In the genomic region with DNA sequence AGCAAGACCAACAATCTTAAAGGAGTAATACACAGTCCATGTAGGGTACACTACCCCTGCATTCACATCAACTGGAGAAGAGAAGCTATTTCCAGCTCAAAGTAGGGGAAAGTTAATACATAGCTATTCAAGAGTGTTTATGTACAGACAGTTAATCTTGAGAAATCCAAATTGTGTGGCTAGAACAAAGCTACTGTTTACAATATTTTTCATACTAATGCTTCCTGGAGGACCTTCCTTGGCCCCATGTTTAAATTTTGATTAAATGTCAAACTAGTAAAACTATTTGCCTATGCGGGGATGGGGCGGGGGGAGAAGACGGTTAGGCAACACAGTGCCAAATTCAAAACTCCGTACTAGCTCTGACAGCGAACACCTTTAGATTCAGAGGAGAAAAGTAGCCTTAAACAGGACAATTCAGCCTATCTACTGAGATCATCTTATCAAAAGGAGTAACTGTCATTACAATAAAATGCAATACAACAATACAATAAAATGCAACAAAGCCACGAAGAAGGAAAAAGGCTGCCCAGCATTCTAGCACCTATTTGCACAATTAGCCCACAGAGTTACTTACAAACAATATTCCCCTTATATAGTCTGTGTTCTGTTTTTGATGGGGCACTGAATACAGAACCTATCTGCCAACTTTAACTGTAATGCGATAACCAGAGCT, we compare ENCODE assay signal across 10 cellular contexts. TPM values are rescaled to one million over a fixed set of nuclear protein-coding genes. Genes with fewer than 3 reads are reported as not detected.
DNase-seq lines count a peak whose midpoint lies in the region; ATAC-seq and TF ChIP-seq lines count a peak whose summit lies in the region.
"Had no signal": no experiment of that assay in that cellular context is flagged by ENCODE, and none has a peak within 500 bp of the region (broad histone marks: within the 10 kb centered on the region; RNA-seq: fewer than 3 reads in every experiment).

No MANE protein-coding gene starts in this region.

- peaks cover 0 to 39% (median 28%) of the 10 kb centered on the region in 11 experiments; a peak in 18 of 22 replicates for H3K36me3 ChIP-seq in BLaER1 treated with 17β-estradiol and CSF1 and Interleukin-3, amounts not matched to agents 10 nM and 100 nM
- no peaks in the 10 kb centered on the region for H3K36me3 ChIP-seq in Panc1 (ENCODE audit: control insufficient read depth, insufficient read depth, low read length)
- no peaks in the 10 kb centered on the region for H3K36me3 ChIP-seq in neutrophil

- H3K27ac ChIP-seq in BLaER1 treated with 17β-estradiol and CSF1 and Interleukin-3, amounts not matched to agents 10 nM and 100 nM: peak overlapping the region in 2 of 11 experiments; percentile 9 to 46; a peak in 1 of 22 replicates
- peak overlapping the region; percentile 31; the same call in 1 of the 2 replicates for H3K27ac ChIP-seq in Panc1 (ENCODE audit: low read length)
- H3K27ac ChIP-seq in neutrophil: peak overlapping the region; percentile 21

- BruUV-seq in Panc1 (replicated peaks; lab: Mats Ljungman, UMichigan): TSS peak; percentile 34

- H3K9ac ChIP-seq in BLaER1 treated with 17β-estradiol and CSF1 and Interleukin-3, amounts not matched to agents 10 nM and 100 nM: no peak overlapping the region

- peaks cover 0 to 34% (median 28%) of the 10 kb centered on the region in 11 experiments; a peak in 18 of 22 replicates for H3K9me3 ChIP-seq in BLaER1 treated with 17β-estradiol and CSF1 and Interleukin-3, amounts not matched to agents 10 nM and 100 nM (replicated peaks in 1 of 11)
- H3K9me3 ChIP-seq in Panc1 (ENCODE audit: control insufficient read depth, insufficient read depth, low read depth, low read length) (no peaks in the 10 kb centered on the region), neutrophil (no peaks in the 10 kb centered on the region)

- no peaks in the 10 kb centered on the region for H3K27me3 ChIP-seq in BLaER1 treated with 17β-estradiol and CSF1 and Interleukin-3, amounts not matched to agents 10 nM and 100 nM
- no peaks in the 10 kb centered on the region for H3K27me3 ChIP-seq in Panc1 (ENCODE audit: control insufficient read depth, insufficient read depth, low read length)
- no peaks in the 10 kb centered on the region for H3K27me3 ChIP-seq in neutrophil

- intact Hi-C loops in Panc1 (cut with micrococcal nuclease; ENCODE audit: unreplicated experiment): no loop called here

- H3K4me3 ChIP-seq in BLaER1 treated with 17β-estradiol and CSF1 and Interleukin-3, amounts not matched to agents 10 nM and 100 nM: no peak overlapping the region
- no peak overlapping the region for H3K4me3 ChIP-seq in Panc1 (ENCODE audit: low read depth in 2 of 2, low read length in 2 of 2)
- H3K4me3 ChIP-seq in choroid plexus epithelial cell (ENCODE audit: low read depth, low read length): no peak overlapping the region
- H3K4me3 ChIP-seq in neutrophil (ENCODE audit: low read depth in 1 of 2, low read length in 1 of 2): no peak overlapping the region

- POLR2A ChIA-PET in Panc1 (lab: Charles Lee): interaction anchor here (0.7 kb wide), 1 partner anchor 541 kb away, joined by 6 read pairs; no protein-coding TSS in a partner anchor

- peaks cover 64 to 95% (median 70%) of the 10 kb centered on the region in 10 experiments for H3K4me1 ChIP-seq in BLaER1 treated with 17β-estradiol and CSF1 and Interleukin-3, amounts not matched to agents 10 nM and 100 nM
- H3K4me1 ChIP-seq in Panc1 (ENCODE audit: control insufficient read depth, insufficient read depth, low read length): peaks cover 51% of the 10 kb centered on the region
- peaks cover 25 to 38% of the 10 kb centered on the region in 2 experiments for H3K4me1 ChIP-seq in neutrophil (ENCODE audit: control insufficient read depth in 1 of 2, insufficient read depth in 1 of 2, low read depth in 1 of 2, low read length in 1 of 2)

- ATAC-seq in Panc1: no peak; the same call in 1 of the 2 replicates
- no peak for ATAC-seq in HG03108 (IDR thresholded peaks at IDR 0.05; ENCODE audit: unreplicated experiment)

- DNase-seq in Panc1 (ENCODE audit: low read depth, low spot score) (no peak), choroid plexus epithelial cell (ENCODE audit: low read depth) (peak; percentile 54), NCI-H510A treated with DMSO at 0.1 percent for 48 hours (lab: John Stamatoyannopoulos, UW) (no peak), T-helper 9 cell (no peak), dermis blood vessel endothelial cell (no peak)
- DNase-seq: effector CD8-positive, alpha-beta T cell; KBM-7 had no signal

- peak overlapping the region; percentile 14 to 89 (median 68); a peak in 19 of 22 replicates for H3K4me2 ChIP-seq in BLaER1 treated with 17β-estradiol and CSF1 and Interleukin-3, amounts not matched to agents 10 nM and 100 nM

- TF ChIP-seq CTCF in Panc1 (IDR thresholded peaks at IDR 0.05): no peak
- TF ChIP-seq CTCF in choroid plexus epithelial cell (conservative IDR thresholded peaks at IDR 0.05; ENCODE audit: low read depth, low read length): no peak
- TF ChIP-seq CTCF in neutrophil (IDR thresholded peaks at IDR 0.05): no peak

- in situ Hi-C loops in Panc1 (cut with HindIII; ENCODE audit: low pct_unique_long_range_greater_than_20kb, low sequenced_read_pairs): no loop called here

- CTCF ChIA-PET in Panc1 (lab: Charles Lee): no interaction called here

- H4K20me1 ChIP-seq in BLaER1 treated with 17β-estradiol and CSF1 and Interleukin-3, amounts not matched to agents 10 nM and 100 nM: peaks cover 99 to 100% (median 100%) of the 10 kb centered on the region in 11 experiments

RNA-seq across cellular contexts. Expression of a gene that starts 29.1 kb away (rescaled TPM):
- total RNA-seq in Panc1 (2021; ENCODE audit: unreplicated experiment) (102 TPM), dermis blood vessel endothelial cell (10.9 and 21.3 TPM in 2 replicates)
- polyA plus RNA-seq in Panc1 (2012; ENCODE audit: insufficient read length): 75.9 TPM
